ENCODE assay signal across 1 cellular context in the genomic region with DNA sequence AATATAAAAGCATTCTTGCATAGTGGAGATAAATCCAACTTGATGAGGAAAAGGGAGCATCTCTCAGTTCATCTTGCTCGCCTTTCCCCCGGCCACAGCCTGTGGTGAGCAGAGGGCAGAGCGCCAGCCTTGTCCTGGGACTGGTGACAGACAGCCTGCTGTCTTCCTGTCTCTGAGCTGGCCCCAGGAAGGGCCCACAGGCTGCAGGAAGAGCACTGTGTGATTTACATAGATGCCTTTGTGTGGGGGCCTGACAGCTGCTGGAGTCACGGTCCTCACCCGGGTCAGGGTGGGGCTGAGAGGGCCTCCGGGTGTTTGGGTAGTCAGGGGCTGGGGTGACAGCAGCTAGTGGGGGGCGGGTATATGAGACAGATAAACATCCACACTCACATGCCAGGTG.
TF ChIP-seq lines count a peak whose summit lies in the region.

No MANE protein-coding gene starts in this region.

TF ChIP-seq in HepG2, 621 proteins besides CTCF, POLR2A, EP300 and RAD21 (continued from another document):
- TF ChIP-seq MTF2 (CRISPR knock-in tag; IDR thresholded peaks at IDR 0.05; ENCODE audit: borderline replicate concordance): no peak
- TF ChIP-seq ZNF496 (CRISPR knock-in tag; IDR thresholded peaks at IDR 0.05; ENCODE audit: insufficient replicate concordance): no peak
- no peak for TF ChIP-seq ZNF557 (CRISPR knock-in tag; IDR thresholded peaks at IDR 0.05)
- TF ChIP-seq RXRA (CRISPR knock-in tag; IDR thresholded peaks at IDR 0.05): no peak
- TF ChIP-seq HES4 (CRISPR knock-in tag; IDR thresholded peaks at IDR 0.05; ENCODE audit: borderline replicate concordance): no peak
- no peak for TF ChIP-seq ZNF674 (CRISPR knock-in tag; IDR thresholded peaks at IDR 0.05; ENCODE audit: low read depth)
- no peak for TF ChIP-seq AGO1 (IDR thresholded peaks at IDR 0.05; ENCODE audit: low read depth, low read length, poor library complexity, severe bottlenecking)
- TF ChIP-seq PHF21A (CRISPR knock-in tag; IDR thresholded peaks at IDR 0.05): peak; percentile 73
- 0 out of 2 replicates have a peak, but pooled peaks have one; percentile 1 for TF ChIP-seq KDM5B (CRISPR knock-in tag; IDR thresholded peaks at IDR 0.05; ENCODE audit: borderline replicate concordance)
- TF ChIP-seq ZNF180 (CRISPR knock-in tag; IDR thresholded peaks at IDR 0.05; ENCODE audit: borderline replicate concordance, low read depth): no peak
- TF ChIP-seq HMGA1 (CRISPR knock-in tag; conservative IDR thresholded peaks at IDR 0.05): no peak
- TF ChIP-seq, protein P1, sequence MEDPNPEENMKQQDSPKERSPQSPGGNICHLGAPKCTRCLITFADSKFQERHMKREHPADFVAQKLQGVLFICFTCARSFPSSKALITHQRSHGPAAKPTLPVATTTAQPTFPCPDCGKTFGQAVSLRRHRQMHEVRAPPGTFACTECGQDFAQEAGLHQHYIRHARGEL (CRISPR knock-in tag; IDR thresholded peaks at IDR 0.05): no peak
- no peak for TF ChIP-seq NFATC3 (CRISPR knock-in tag; IDR thresholded peaks at IDR 0.05)
- TF ChIP-seq ZNF207 (IDR thresholded peaks at IDR 0.05; ENCODE audit: borderline replicate concordance): no peak
- no peak for TF ChIP-seq REST (IDR thresholded peaks at IDR 0.05; ENCODE audit: borderline replicate concordance in 1 of 2, low read depth in 1 of 2, low read length in 2 of 2)
- TF ChIP-seq NAIF1 (CRISPR knock-in tag; IDR thresholded peaks at IDR 0.05; ENCODE audit: borderline replicate concordance): no peak
- TF ChIP-seq, protein P2, sequence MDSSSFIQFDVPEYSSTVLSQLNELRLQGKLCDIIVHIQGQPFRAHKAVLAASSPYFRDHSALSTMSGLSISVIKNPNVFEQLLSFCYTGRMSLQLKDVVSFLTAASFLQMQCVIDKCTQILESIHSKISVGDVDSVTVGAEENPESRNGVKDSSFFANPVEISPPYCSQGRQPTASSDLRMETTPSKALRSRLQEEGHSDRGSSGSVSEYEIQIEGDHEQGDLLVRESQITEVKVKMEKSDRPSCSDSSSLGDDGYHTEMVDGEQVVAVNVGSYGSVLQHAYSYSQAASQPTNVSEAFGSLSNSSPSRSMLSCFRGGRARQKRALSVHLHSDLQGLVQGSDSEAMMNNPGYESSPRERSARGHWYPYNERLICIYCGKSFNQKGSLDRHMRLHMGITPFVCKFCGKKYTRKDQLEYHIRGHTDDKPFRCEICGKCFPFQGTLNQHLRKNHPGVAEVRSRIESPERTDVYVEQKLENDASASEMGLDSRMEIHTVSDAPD (CRISPR knock-in tag; IDR thresholded peaks at IDR 0.05): 0 out of 2 replicates have a peak, but pooled peaks have one; percentile 48
- TF ChIP-seq, protein P3, sequence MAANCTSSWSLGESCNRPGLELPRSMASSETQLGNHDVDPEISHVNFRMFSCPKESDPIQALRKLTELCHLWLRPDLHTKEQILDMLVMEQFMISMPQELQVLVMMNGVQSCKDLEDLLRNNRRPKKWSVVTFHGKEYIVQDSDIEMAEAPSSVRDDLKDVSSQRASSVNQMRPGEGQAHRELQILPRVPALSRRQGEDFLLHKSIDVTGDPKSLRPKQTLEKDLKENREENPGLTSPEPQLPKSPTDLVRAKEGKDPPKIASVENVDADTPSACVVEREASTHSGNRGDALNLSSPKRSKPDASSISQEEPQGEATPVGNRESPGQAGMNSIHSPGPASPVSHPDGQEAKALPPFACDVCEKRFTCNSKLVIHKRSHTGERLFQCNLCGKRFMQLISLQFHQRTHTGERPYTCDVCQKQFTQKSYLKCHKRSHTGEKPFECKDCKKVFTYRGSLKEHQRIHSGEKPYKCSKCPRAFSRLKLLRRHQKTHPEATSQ (CRISPR knock-in tag; IDR thresholded peaks at IDR 0.05; ENCODE audit: borderline replicate concordance): no peak
- 0 out of 2 replicates have a peak, but pooled peaks have one; percentile 11 for TF ChIP-seq GATAD2A (CRISPR knock-in tag; IDR thresholded peaks at IDR 0.05)
